Comparison of ENCODE assay signal across 15 cellular contexts in the genomic region with DNA sequence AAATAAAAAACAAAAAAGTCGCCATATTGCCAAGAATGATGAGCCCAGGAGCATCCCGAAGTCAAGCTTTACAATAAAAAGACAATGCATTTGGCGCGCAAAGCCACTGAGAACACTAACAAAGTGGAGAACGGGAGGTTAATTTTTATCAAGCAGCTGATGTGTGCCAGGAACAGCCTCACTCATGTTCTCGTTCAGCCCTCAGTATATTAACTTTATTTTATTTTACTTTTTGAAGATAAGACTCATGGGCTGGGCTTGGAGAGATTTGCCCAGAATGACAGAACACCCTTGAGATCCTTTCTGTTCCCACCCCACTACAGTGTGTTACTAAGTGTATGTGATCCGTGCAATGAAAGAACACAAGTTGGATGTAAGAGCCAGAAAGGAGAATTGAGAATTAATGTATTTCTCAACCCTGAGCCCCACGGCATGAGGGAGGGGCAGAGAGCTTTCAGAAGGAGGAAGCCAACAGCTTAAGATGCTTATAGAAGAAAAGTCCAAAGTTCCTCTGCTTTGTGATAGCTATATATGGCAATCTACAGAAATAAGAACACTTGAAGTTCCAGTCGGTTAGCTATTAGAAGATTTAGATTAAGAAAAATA. TPM values are rescaled to one million over a fixed set of nuclear protein-coding genes. Genes with fewer than 3 reads are reported as not detected.
DNase-seq lines count a peak whose midpoint lies in the region; ATAC-seq and TF ChIP-seq lines count a peak whose summit lies in the region.
"Had no signal": no experiment of that assay in that cellular context is flagged by ENCODE, and none has a peak within 500 bp of the region (broad histone marks: within the 10 kb centered on the region; RNA-seq: fewer than 3 reads in every experiment).

No MANE protein-coding gene starts in this region.

- H3K4me3 Mint-ChIP-seq in T-cell, result no peak overlapping the region
- no peak overlapping the region for H3K4me3 Mint-ChIP-seq in activated CD4-positive, alpha-beta T cell treated with anti-CD3 and anti-CD28 coated beads for 36 hours

- H3K9me3 Mint-ChIP-seq in T-cell, result peaks cover 5 to 9% (median 7%) of the 10 kb centered on the region in 3 donors
- H3K9me3 Mint-ChIP-seq in activated CD4-positive, alpha-beta T cell treated with anti-CD3 and anti-CD28 coated beads for 36 hours (ENCODE audit: low read depth), result peaks cover 10% of the 10 kb centered on the region

- no peaks in the 10 kb centered on the region for H3K27me3 ChIP-seq in left ventricle myocardium inferior (ENCODE audit: low read depth)
- H3K27me3 ChIP-seq in lung (ENCODE audit: control insufficient read depth, insufficient read depth), result no peaks in the 10 kb centered on the region
- H3K27me3 ChIP-seq in upper lobe of right lung, result no peaks in the 10 kb centered on the region

- H3K27ac ChIP-seq in left ventricle myocardium inferior (replicated peaks) (no peak overlapping the region), lung (ENCODE audit: low read depth in 1 of 2, low read length in 1 of 2) (no peak overlapping the region), upper lobe of right lung (no peak overlapping the region)

- peaks cover 24 to 39% (median 36%) of the 10 kb centered on the region in 3 donors for H3K4me1 Mint-ChIP-seq in T-cell
- H3K4me1 Mint-ChIP-seq in activated CD4-positive, alpha-beta T cell treated with anti-CD3 and anti-CD28 coated beads for 36 hours, result peaks cover 9% of the 10 kb centered on the region

- intact Hi-C loops in Right ventricle myocardium superior (cut with DNase I), result no loop called here
- intact Hi-C loops in left ventricle myocardium inferior (cut with micrococcal nuclease), result no loop called here
- intact Hi-C loops in upper lobe of right lung (cut with DNase I), result no loop called here
- intact Hi-C loops in activated CD4-positive, alpha-beta T cell treated with anti-CD3 and anti-CD28 coated beads for 36 hours (cut with DNase I, micrococcal nuclease), result no loop called here

- WGBS in lung, 2 donors, result 58 to 59% methylated on average over 9 of the region's 9 CpGs

- peak; percentile 48 for ATAC-seq in Right ventricle myocardium superior (ENCODE audit: poor library complexity)
- ATAC-seq in T-cell (replicated peaks in 1 of 4), result no peak
- ATAC-seq in lung (ENCODE audit: insufficient read depth, low FRiP score), result peak; percentile 45
- ATAC-seq in upper lobe of right lung, result peak; percentile 85
- ATAC-seq in activated CD4-positive, alpha-beta T cell treated with anti-CD3 and anti-CD28 coated beads for 36 hours, result no peak
- ATAC-seq: HCT116, K562 had no signal

- DNase-seq in Right ventricle myocardium superior (no peak), left ventricle myocardium inferior (no peak), T-cell (no peak), lung (ENCODE audit: low spot score) (peak; percentile 40), upper lobe of right lung (no peak), NCI-H187 (lab: John Stamatoyannopoulos, UW) (no peak)
- no peak for DNase-seq in stimulated activated CD4-positive, alpha-beta T cell treated with anti-CD3 and anti-CD28 coated beads, Interleukin-4, amount 100 ng/mL, for 1 hour
- DNase-seq in activated CD4-positive, alpha-beta T cell treated with anti-CD3 and anti-CD28 coated beads for 36 hours, result no peak
- DNase-seq: activated CD8-positive, alpha-beta memory T cell treated with anti-CD3 and anti-CD28 coated beads, Interleukin-2, amount 50 U/mL, for 48 hours; effector CD4-positive, alpha-beta T cell; occipital lobe; stimulated activated CD4-positive, alpha-beta T cell treated with anti-CD3 and anti-CD28 coated beads, Interleukin-15, amount 100 ng/mL, for 24 hours; T-helper 9 cell had no signal

- POLR2A ChIA-PET in T-cell (lab: Charles Lee), result no interaction called here
- POLR2A ChIA-PET in activated CD4-positive, alpha-beta T cell treated with anti-CD3 and anti-CD28 coated beads for 36 hours (lab: Charles Lee), result no interaction called here

- H3K4me1 ChIP-seq in left ventricle myocardium inferior (no peaks in the 10 kb centered on the region), lung (ENCODE audit: control insufficient read depth in 2 of 2, insufficient read depth in 2 of 2, low read length in 2 of 2) (no peaks in the 10 kb centered on the region), upper lobe of right lung (no peaks in the 10 kb centered on the region)

- no peaks in the 10 kb centered on the region for H3K36me3 ChIP-seq in left ventricle myocardium inferior
- peaks cover 0 to 10% of the 10 kb centered on the region in 2 donors for H3K36me3 ChIP-seq in lung (ENCODE audit: control insufficient read depth in 2 of 2, insufficient read depth in 2 of 2, low read length in 2 of 2)
- no peaks in the 10 kb centered on the region for H3K36me3 ChIP-seq in upper lobe of right lung

- peak overlapping the region; percentile 53 for H3K27ac Mint-ChIP-seq in T-cell
- H3K27ac Mint-ChIP-seq in activated CD4-positive, alpha-beta T cell treated with anti-CD3 and anti-CD28 coated beads for 36 hours, result no peak overlapping the region

- H3K4me3 ChIP-seq in left ventricle myocardium inferior, result no peak overlapping the region
- H3K4me3 ChIP-seq in lung, result no peak overlapping the region
- no peak overlapping the region for H3K4me3 ChIP-seq in upper lobe of right lung
- H3K4me3 ChIP-seq: K562 had no signal

- H3K36me3 Mint-ChIP-seq in T-cell, result peaks cover 67% of the 10 kb centered on the region
- peaks cover 73% of the 10 kb centered on the region for H3K36me3 Mint-ChIP-seq in activated CD4-positive, alpha-beta T cell treated with anti-CD3 and anti-CD28 coated beads for 36 hours (ENCODE audit: low read depth)

- TF ChIP-seq CTCF in left ventricle myocardium inferior (IDR thresholded peaks at IDR 0.05; ENCODE audit: borderline replicate concordance) (no peak), lung (IDR thresholded peaks at IDR 0.05; ENCODE audit: control extremely low read depth, extremely low read depth) (no peak), upper lobe of right lung (IDR thresholded peaks at IDR 0.05) (no peak)

- CTCF ChIA-PET in T-cell (lab: Charles Lee), result no interaction called here
- CTCF ChIA-PET in activated CD4-positive, alpha-beta T cell treated with anti-CD3 and anti-CD28 coated beads for 36 hours (lab: Charles Lee), result interaction anchor here (0.7 to 1.4 kb wide), 3 partner anchors 12 to 52 kb away, joined by 4 to 9 read pairs (median 4); no protein-coding TSS in a partner anchor

- H3K9me3 ChIP-seq in left ventricle myocardium inferior (replicated peaks) (peaks cover 18% of the 10 kb centered on the region), lung (ENCODE audit: control insufficient read depth in 2 of 2, insufficient read depth in 1 of 2, low read length in 1 of 2) (no peaks in the 10 kb centered on the region), upper lobe of right lung (no peaks in the 10 kb centered on the region)

- no peaks in the 10 kb centered on the region for H3K27me3 Mint-ChIP-seq in T-cell
- H3K27me3 Mint-ChIP-seq in activated CD4-positive, alpha-beta T cell treated with anti-CD3 and anti-CD28 coated beads for 36 hours, result no peaks in the 10 kb centered on the region

RNA-seq across cellular contexts. Expression of a gene that starts 48.4 kb away (rescaled TPM):
- total RNA-seq in Right ventricle myocardium superior (14.4 TPM), left ventricle myocardium inferior (13.3 TPM), T-cell (100 to 1,000 TPM; 205 to 265 (median 221) TPM), lung (100 to 1,000 TPM in 1 of 2 donors, 10 to 100 TPM in 1; 62.4 to 204 TPM), upper lobe of right lung (129 TPM)
- 100 to 1,000 TPM in 1 of 2 donors, 10 to 100 TPM in 1; 80.1 to 223 TPM for polyA plus RNA-seq in lung
- 100 to 1,000 TPM; 353 to 384 TPM for total RNA-seq in activated CD4-positive, alpha-beta T cell treated with anti-CD3 and anti-CD28 coated beads for 36 hours

Comparison
In these comparisons a context has a peak if more than half of its experiments do, and no peak if none do; other contexts are left out.
1. ATAC-seq: peak in Right ventricle myocardium superior (single experiment), lung (single experiment) and upper lobe of right lung (single experiment); none in T-cell (0 of 4) and activated CD4-positive, alpha-beta T cell treated with anti-CD3 and anti-CD28 coated beads for 36 hours (single experiment).